Comparison of ENCODE assay signal across 28 cellular contexts in genomic region chr11:33533668-33534067, GRCh38.
A peak's percentile ranks its signal among the peaks of the same experiment; 100 is the strongest.
DNase-seq lines count a peak whose midpoint lies in the region; ATAC-seq and TF ChIP-seq lines count a peak whose summit lies in the region.
"Had no signal": no experiment of that assay in that cellular context is flagged by ENCODE, and none has a peak within 500 bp of the region (broad histone marks: within the 10 kb centered on the region; RNA-seq: fewer than 3 reads in every experiment).

No MANE protein-coding gene starts in this region.

- H3K4me2 ChIP-seq in PC-3 (ENCODE audit: low read length): peak overlapping the region; percentile 28; the same call in 1 of the 2 replicates
- H3K4me2 ChIP-seq: hepatocyte had no signal

- ATAC-seq in PC-3 (peak; percentile 43), omental fat pad (ENCODE audit: low FRiP score) (peak; percentile 55), HG03565 (IDR thresholded peaks at IDR 0.05; ENCODE audit: unreplicated experiment) (no peak)
- ATAC-seq: gastrocnemius medialis, left colon, Right ventricle myocardium inferior had no signal

- intact Hi-C loops in PC-3 (cut with micrococcal nuclease): loop anchor here (5.0 kb wide), 2 partner anchors 81 to 171 kb away; no protein-coding TSS in a partner anchor

- H2AFZ ChIP-seq in PC-3 (ENCODE audit: low read length): no peak overlapping the region
- H2AFZ ChIP-seq: hepatocyte had no signal

- peak; percentile 15 for DNase-seq in GM03348 (ENCODE audit: low spot score)
- DNase-seq in PC-3: peak; percentile 18
- DNase-seq in choroid plexus epithelial cell (ENCODE audit: low read depth): peak; percentile 30
- DNase-seq in omental fat pad (ENCODE audit: low spot score): no peak
- no peak for DNase-seq in substantia nigra (lab: John Stamatoyannopoulos, UW)
- DNase-seq in activated CD8-positive, alpha-beta memory T cell treated with anti-CD3 and anti-CD28 coated beads, Interleukin-2, amount 50 U/mL, for 4 hours: no peak
- DNase-seq: activated CD4-positive, alpha-beta T cell treated with anti-CD3 and anti-CD28 coated beads, Interleukin-2, amount 10 ng/mL, durations not matched to agents 7 days and 5 days; activated naive CD4-positive, alpha-beta T cell treated with Interleukin-2 at 50 U/mL for 16 hours; activated T-cell treated with anti-CD3 and anti-CD28 coated beads, Interleukin-2, amount 50 U/mL, for 48 hours; adrenal gland; colonic mucosa; effector CD8-positive, alpha-beta T cell; gastrocnemius medialis; KBM-7; left colon; MG63; NCI-H2029 treated with DMSO at 0.1 percent for 48 hours; OCI-M1; spleen; stimulated activated CD4-positive, alpha-beta T cell treated with anti-CD3 and anti-CD28 coated beads, Interleukin-4, amount 100 ng/mL, for 1 hour; T-helper 9 cell; upper lobe of left lung; WERI-Rb-1 had no signal

- H3K9me2 ChIP-seq in PC-3 (replicated peaks; ENCODE audit: low read length): no peaks in the 10 kb centered on the region

- H3K27ac ChIP-seq in PC-3 (ENCODE audit: low read length) (peak overlapping the region; percentile 37), substantia nigra (ENCODE audit: low read depth, low read length, poor library complexity, severe bottlenecking) (no peak overlapping the region)
- H3K27ac ChIP-seq: adrenal gland, colonic mucosa, gastrocnemius medialis, hepatocyte, right atrium auricular region, spleen, upper lobe of left lung, WERI-Rb-1 had no signal

- BruUV-seq in PC-3 (replicated peaks; lab: Mats Ljungman, UMichigan): no TSS peak

- H3F3A ChIP-seq in PC-3 (ENCODE audit: low read length, unreplicated experiment): no peaks in the 10 kb centered on the region

- H3K9ac ChIP-seq in PC-3 (ENCODE audit: low read length): no peak overlapping the region

- no peaks in the 10 kb centered on the region for H3K36me3 ChIP-seq in PC-3 (ENCODE audit: low read depth, low read length)
- H3K36me3 ChIP-seq: adrenal gland, colonic mucosa, gastrocnemius medialis, HAP-1, MG63, right atrium auricular region, spleen, upper lobe of left lung, WERI-Rb-1 had no signal

- no peaks in the 10 kb centered on the region for H3K79me2 ChIP-seq in PC-3 (ENCODE audit: low read length)
- H3K79me2 ChIP-seq: hepatocyte had no signal

- CTCF ChIA-PET in PC-3 (lab: Charles Lee): no interaction called here

- TF ChIP-seq CTCF in PC-3 (conservative IDR thresholded peaks at IDR 0.05; ENCODE audit: low read depth, low read length) (no peak), choroid plexus epithelial cell (conservative IDR thresholded peaks at IDR 0.05; ENCODE audit: low read depth, low read length) (no peak), omental fat pad (IDR thresholded peaks at IDR 0.05) (no peak)

- H3K4me3 ChIP-seq in PC-3 (ENCODE audit: low read length) (no peak overlapping the region), choroid plexus epithelial cell (ENCODE audit: low read depth, low read length) (no peak overlapping the region)
- H3K4me3 ChIP-seq: adrenal gland, colonic mucosa, gastrocnemius medialis, HAP-1, hepatocyte, MG63, right atrium auricular region, spleen, upper lobe of left lung had no signal

- H3K4me1 ChIP-seq in PC-3 (ENCODE audit: insufficient read depth, low read length): peaks cover 22% of the 10 kb centered on the region
- H3K4me1 ChIP-seq: adrenal gland, colonic mucosa, gastrocnemius medialis, HAP-1, right atrium auricular region, spleen, upper lobe of left lung had no signal

- H3K27me3 ChIP-seq in PC-3 (ENCODE audit: low read length): no peaks in the 10 kb centered on the region
- H3K27me3 ChIP-seq: adrenal gland, colonic mucosa, MG63, right atrium auricular region, upper lobe of left lung had no signal

- POLR2A ChIA-PET in PC-3 (lab: Charles Lee; ENCODE audit: unreplicated experiment): no interaction called here

- H3K9me3 ChIP-seq in PC-3 (ENCODE audit: low read length): no peaks in the 10 kb centered on the region
- H3K9me3 ChIP-seq: adrenal gland, colonic mucosa, gastrocnemius medialis, HAP-1, MG63 had no signal

- no peaks in the 10 kb centered on the region for H4K20me1 ChIP-seq in PC-3 (ENCODE audit: low read length)

Comparison
In these comparisons a context has a peak if more than half of its experiments do, and no peak if none do; other contexts are left out.
1. DNase-seq: peak in GM03348 (single experiment), PC-3 (single experiment) and choroid plexus epithelial cell (single experiment); none in omental fat pad (single experiment), substantia nigra (0 of 49) and activated CD8-positive, alpha-beta memory T cell treated with anti-CD3 and anti-CD28 coated beads, Interleukin-2, amount 50 U/mL, for 4 hours (single experiment).